Comparison of ENCODE assay signal across 29 cellular contexts in the genomic region with DNA sequence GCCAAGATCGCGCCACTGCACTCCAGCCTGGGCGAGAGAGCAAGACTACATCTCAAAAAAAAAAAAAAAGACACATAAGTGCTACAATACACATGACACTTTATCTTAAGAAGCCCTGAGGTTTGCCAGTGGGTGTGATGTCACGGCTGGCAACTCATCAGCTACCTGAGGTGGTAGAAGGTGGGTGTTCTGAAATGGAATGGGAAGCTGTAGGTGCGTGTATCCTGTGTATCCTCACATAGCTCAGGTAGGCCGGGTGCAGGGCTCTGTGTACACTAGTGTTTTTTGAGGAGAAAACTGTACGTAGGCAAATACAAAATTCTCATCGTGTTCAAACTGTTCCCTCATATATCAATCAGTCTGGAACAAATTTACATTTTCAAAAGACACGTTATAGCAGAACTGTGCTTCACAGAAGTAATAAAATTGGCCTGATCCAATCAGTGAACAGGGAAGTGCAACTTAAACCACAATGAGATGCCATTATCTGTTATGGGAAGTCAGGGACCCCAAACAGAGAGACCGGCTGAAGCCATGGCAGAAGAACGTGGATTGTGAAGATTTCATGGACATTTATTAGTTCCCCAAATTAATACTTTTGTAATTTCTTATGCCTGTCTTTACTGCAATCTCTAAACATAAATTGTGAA. TPM values are rescaled to one million over a fixed set of nuclear protein-coding genes. Genes with fewer than 3 reads are reported as not detected.
DNase-seq lines count a peak whose midpoint lies in the region; ATAC-seq and TF ChIP-seq lines count a peak whose summit lies in the region.
"Had no signal": no experiment of that assay in that cellular context is flagged by ENCODE, and none has a peak within 500 bp of the region (broad histone marks: within the 10 kb centered on the region; RNA-seq: fewer than 3 reads in every experiment).

No MANE protein-coding gene starts in this region.

- no peak for ATAC-seq in HG03520 (IDR thresholded peaks at IDR 0.05; ENCODE audit: unreplicated experiment)
- no peak for ATAC-seq in omental fat pad (ENCODE audit: low FRiP score)
- ATAC-seq: activated T-cell treated with anti-CD3 and anti-CD28 coated beads, Interleukin-2, amount 50 U/mL, for 72 hours; left colon; stimulated activated naive CD8-positive, alpha-beta T cell treated with anti-CD3 and anti-CD28 coated beads, Interleukin-15, Interleukin-2, amounts not matched to agents 100 U/mL and 50 U/mL, for 24 hours; T-cell had no signal

- peaks cover 42 to 60% of the 10 kb centered on the region in 2 experiments for H3K4me1 ChIP-seq in neutrophil (ENCODE audit: control insufficient read depth in 1 of 2, insufficient read depth in 1 of 2, low read depth in 1 of 2, low read length in 1 of 2)

- H3K27ac ChIP-seq in WERI-Rb-1 (peak overlapping the region; percentile 23; the same call in 1 of the 2 replicates), neutrophil (peak overlapping the region; percentile 59)
- H3K27ac ChIP-seq: ascending aorta, ovary, SJSA1, thoracic aorta had no signal

- H3K9me3 ChIP-seq in WERI-Rb-1 (ENCODE audit: severe bottlenecking), result peaks cover 3% of the 10 kb centered on the region
- no peaks in the 10 kb centered on the region for H3K9me3 ChIP-seq in neutrophil
- H3K9me3 ChIP-seq: ascending aorta, HAP-1, ovary, SJSA1, thoracic aorta had no signal

- H3K36me3 ChIP-seq in WERI-Rb-1, result peaks cover 3% of the 10 kb centered on the region; the same call in 1 of the 2 replicates
- H3K36me3 ChIP-seq in neutrophil, result no peaks in the 10 kb centered on the region
- H3K36me3 ChIP-seq: ascending aorta, HAP-1, ovary, SJSA1, thoracic aorta had no signal

- H3K27me3 ChIP-seq in WERI-Rb-1 (ENCODE audit: insufficient read depth, low read depth, severe bottlenecking) (no peaks in the 10 kb centered on the region), neutrophil (no peaks in the 10 kb centered on the region)
- H3K27me3 ChIP-seq: ascending aorta, ovary, SJSA1 had no signal

- TF ChIP-seq CTCF in WERI-Rb-1 (IDR thresholded peaks at IDR 0.05; ENCODE audit: low read depth, low read length), result no peak
- TF ChIP-seq CTCF in neutrophil (IDR thresholded peaks at IDR 0.05), result no peak
- TF ChIP-seq CTCF in omental fat pad (IDR thresholded peaks at IDR 0.05), result no peak

- no peak overlapping the region for H3K4me3 ChIP-seq in WERI-Rb-1 (ENCODE audit: low read depth, low read length)
- H3K4me3 ChIP-seq in neutrophil (ENCODE audit: low read depth in 1 of 2, low read length in 1 of 2), result no peak overlapping the region
- H3K4me3 ChIP-seq: ascending aorta, HAP-1, ovary, SJSA1, thoracic aorta had no signal

- peak; percentile 6 for DNase-seq in D341Med (ENCODE audit: low spot score)
- peak; percentile 67 for DNase-seq in NOMO-1 treated with DMSO at 0.1 percent for 48 hours (lab: John Stamatoyannopoulos, UW; ENCODE audit: unreplicated experiment)
- no peak for DNase-seq in WERI-Rb-1
- no peak for DNase-seq in NCI-H748 treated with DMSO at 0.1 percent for 48 hours (lab: John Stamatoyannopoulos, UW)
- DNase-seq in T-helper 1 cell, result no peak
- no peak for DNase-seq in omental fat pad (ENCODE audit: low spot score)
- DNase-seq: activated CD4-positive, alpha-beta memory T cell treated with anti-CD3 and anti-CD28 coated beads for 36 hours; activated CD4-positive, alpha-beta T cell treated with anti-CD3 and anti-CD28 coated beads for 1 hour; activated T-cell treated with anti-CD3 and anti-CD28 coated beads, Interleukin-2, amount 50 U/mL, for 72 hours; CD8-positive, alpha-beta memory T cell; DMS 273 treated with DMSO at 0.1 percent for 48 hours; effector CD4-positive, alpha-beta T cell; EL; hypothalamus; immature natural killer cell; left colon; NCI-H1092 treated with DMSO at 0.1 percent for 48 hours; NCI-H187; NCI-H524; NK-92 treated with Interleukin-12 subunit alpha and Interleukin-12 subunit beta, amount 100 ng/mL, for 24 hours; ovary; stimulated activated naive CD8-positive, alpha-beta T cell treated with anti-CD3 and anti-CD28 coated beads, Interleukin-15, Interleukin-2, amounts not matched to agents 100 U/mL and 50 U/mL, for 24 hours had no signal

RNA-seq across cellular contexts. Expression of gene BICD2, which starts 10.4 kb away (rescaled TPM):
- total RNA-seq in omental fat pad, result 10 to 100 TPM; 28.3 to 54.0 (median 44.2) TPM

Comparison
In these comparisons a context has a peak if more than half of its experiments do, and no peak if none do; other contexts are left out.
1. DNase-seq: peak in D341Med (single experiment) and NOMO-1 treated with DMSO at 0.1 percent for 48 hours (single experiment); none in WERI-Rb-1 (single experiment), NCI-H748 treated with DMSO at 0.1 percent for 48 hours (single experiment), T-helper 1 cell (0 of 5) and omental fat pad (single experiment).